ENCODE assay signal across 1 cellular context in genomic region chrX:826448-826847, GRCh38.
TF ChIP-seq lines count a peak whose summit lies in the region.

No MANE protein-coding gene starts in this region.

TF ChIP-seq in A549, 52 proteins besides CTCF, POLR2A, EP300 and RAD21 (continued from another document):
- TF ChIP-seq REST (IDR thresholded peaks at IDR 0.05): no peak
- no peak for TF ChIP-seq HDAC2 (IDR thresholded peaks at IDR 0.05)
- TF ChIP-seq ZC3H11A (IDR thresholded peaks at IDR 0.05): no peak
- no peak for TF ChIP-seq NR3C1 (IDR thresholded peaks at IDR 0.05)
- no peak for TF ChIP-seq ELK1 (IDR thresholded peaks at IDR 0.05; ENCODE audit: low read depth, low read length)
- TF ChIP-seq EHMT2 (IDR thresholded peaks at IDR 0.05; ENCODE audit: low read depth): no peak
- TF ChIP-seq JUN (IDR thresholded peaks at IDR 0.05): no peak
- no peak for TF ChIP-seq MAZ (IDR thresholded peaks at IDR 0.05; ENCODE audit: borderline replicate concordance, low read depth, low read length)
- TF ChIP-seq SREBF2 (IDR thresholded peaks at IDR 0.05): no peak
- TF ChIP-seq BHLHE40 (IDR thresholded peaks at IDR 0.05; ENCODE audit: low read depth, low read length): no peak
- TF ChIP-seq KDM1A (IDR thresholded peaks at IDR 0.05; ENCODE audit: low read depth): no peak
